Comparison of ENCODE assay signal across 8 cellular contexts in genomic region chr10:11823122-11823988, GRCh38. TPM values are rescaled to one million over a fixed set of nuclear protein-coding genes. Genes with fewer than 3 reads are reported as not detected.
A peak's percentile ranks its signal among the peaks of the same experiment; 100 is the strongest.
DNase-seq lines count a peak whose midpoint lies in the region; ATAC-seq, FAIRE-seq and TF ChIP-seq lines count a peak whose summit lies in the region.

PROSER2 (plus strand) TSS chr10:11823356; CDS start chr10:11852078, 28,722 bp downstream.

- H3K4me3 ChIP-seq in DND-41 (ENCODE audit: low read depth in 1 of 2, low read length in 2 of 2) (peak within 1 kb of the TSS in 1 of 2 experiments; percentile 50; a peak in 2 of 4 replicates), bronchial epithelial cell (ENCODE audit: low read depth, low read length) (peak within 1 kb of the TSS; percentile 86), keratinocyte (ENCODE audit: control insufficient read depth in 2 of 3, extremely low read depth in 1 of 3, insufficient read depth in 2 of 3, low read depth in 1 of 3, low read length in 3 of 3) (peak within 1 kb of the TSS; percentile 88 to 93 (median 92))

- peaks cover 10 to 16% (median 15%) of the 10 kb centered on the region in 3 donors for H3K4me1 Mint-ChIP-seq in T-cell

- CTCF ChIA-PET in T-cell (lab: Charles Lee) = no interaction called here

- H3K4me1 ChIP-seq in DND-41 (ENCODE audit: insufficient read depth, low read length) = peaks cover 13% of the 10 kb centered on the region
- H3K4me1 ChIP-seq in keratinocyte (ENCODE audit: control insufficient read depth, extremely low read depth, insufficient read depth, low read length) = peaks cover 24% of the 10 kb centered on the region

- H2AFZ ChIP-seq in DND-41 (ENCODE audit: low read depth, low read length) = peak within 1 kb of the TSS; percentile 45; the same call in 1 of the 2 replicates
- peak within 1 kb of the TSS; percentile 87 for H2AFZ ChIP-seq in keratinocyte (ENCODE audit: control insufficient read depth, low read length)

- peak within 1 kb of the TSS; percentile 66 to 81 (median 74) for H3K4me3 Mint-ChIP-seq in T-cell

- dilution Hi-C loops in keratinocyte (cut with MboI; ENCODE audit: extremely low pct_ligation_motif_present, low sequenced_read_pairs) = no loop called here

- peak; percentile 73 for ATAC-seq in DND-41 (ENCODE audit: insufficient read depth, low read depth)
- peak; percentile 52 for ATAC-seq in HG03066 (IDR thresholded peaks at IDR 0.05; ENCODE audit: low read depth, unreplicated experiment)
- peak; percentile 61 to 89 (median 83) for ATAC-seq in T-cell (replicated peaks in 1 of 4)
- ATAC-seq in HG02938 (IDR thresholded peaks at IDR 0.05; ENCODE audit: unreplicated experiment) = no peak

- H3K27me3 ChIP-seq in DND-41 (ENCODE audit: insufficient read depth, low read length, poor library complexity) = peaks cover 47% of the 10 kb centered on the region
- no peaks in the 10 kb centered on the region for H3K27me3 ChIP-seq in bronchial epithelial cell (ENCODE audit: control insufficient read depth, insufficient read depth, low read length)
- H3K27me3 ChIP-seq in keratinocyte (ENCODE audit: control insufficient read depth, extremely low read depth, insufficient read depth, low read length) = no peaks in the 10 kb centered on the region

- no peaks in the 10 kb centered on the region for H3K36me3 Mint-ChIP-seq in T-cell

- H3K9me3 ChIP-seq in DND-41 (ENCODE audit: insufficient read depth, low read length, severe bottlenecking) (no peaks in the 10 kb centered on the region), keratinocyte (ENCODE audit: control insufficient read depth, low read depth, low read length) (no peaks in the 10 kb centered on the region)

- POLR2A ChIA-PET in T-cell (lab: Charles Lee) = no interaction called here

- H3K36me3 ChIP-seq in DND-41 (ENCODE audit: insufficient read depth, low read length) = no peaks in the 10 kb centered on the region
- H3K36me3 ChIP-seq in bronchial epithelial cell (ENCODE audit: control insufficient read depth, insufficient read depth, low read length) = no peaks in the 10 kb centered on the region
- peaks cover 0 to 8% of the 10 kb centered on the region in 2 experiments for H3K36me3 ChIP-seq in keratinocyte (ENCODE audit: control insufficient read depth in 2 of 2, extremely low read depth in 1 of 2, insufficient read depth in 2 of 2, low read length in 2 of 2)

- H3K9ac ChIP-seq in DND-41 (ENCODE audit: low read depth, low read length) (peak within 1 kb of the TSS; percentile 26; the same call in 1 of the 2 replicates), keratinocyte (ENCODE audit: control insufficient read depth, extremely low read depth, insufficient read depth, low read length) (peak within 1 kb of the TSS; percentile 84)

- H4K20me1 ChIP-seq in DND-41 (ENCODE audit: insufficient read depth, low read length) (0 out of 2 replicates have a peak, but pooled peaks cover 2% of the 10 kb centered on the region), keratinocyte (ENCODE audit: control insufficient read depth, extremely low read depth, insufficient read depth, low read length) (peaks cover 11% of the 10 kb centered on the region)

- H3K27me3 Mint-ChIP-seq in T-cell = peaks cover 33 to 53% of the 10 kb centered on the region in 2 donors

- no peaks in the 10 kb centered on the region for H3K9me3 Mint-ChIP-seq in T-cell

- no peak for TF ChIP-seq CTCF in DND-41 (IDR thresholded peaks at IDR 0.05; ENCODE audit: borderline replicate concordance, extremely low read depth, low read length, poor library complexity, severe bottlenecking)
- TF ChIP-seq CTCF in bronchial epithelial cell (IDR thresholded peaks at IDR 0.05; ENCODE audit: insufficient read depth, low read length, severe bottlenecking) = no peak
- no peak for TF ChIP-seq CTCF in keratinocyte (optimal IDR thresholded peaks at IDR 0.05 in 1 of 3, IDR thresholded peaks at IDR 0.05 in 1 of 3, conservative IDR thresholded peaks at IDR 0.05 in 1 of 3; ENCODE audit: extremely low read depth in 1 of 3, insufficient read depth in 2 of 3, low read length in 3 of 3)

- H3K79me2 ChIP-seq in DND-41 (ENCODE audit: insufficient read depth, low read length) (no peaks in the 10 kb centered on the region), keratinocyte (ENCODE audit: control insufficient read depth, insufficient read depth, low read length) (peaks cover 51% of the 10 kb centered on the region)

- peak within 1 kb of the TSS in 1 of 2 donors; percentile 20 for H3K27ac Mint-ChIP-seq in T-cell

- no peak within 1 kb of the TSS for H3K27ac ChIP-seq in DND-41 (ENCODE audit: low read length)
- H3K27ac ChIP-seq in keratinocyte (ENCODE audit: control insufficient read depth, insufficient read depth, low read length) = peak within 1 kb of the TSS; percentile 65

- peak; percentile 22 for DNase-seq in DND-41
- DNase-seq in T-cell = peak in 27 of 34 experiments; percentile 2 to 51 (median 22)
- DNase-seq in bronchial epithelial cell (ENCODE audit: low read depth) = no peak
- no peak for DNase-seq in keratinocyte (ENCODE audit: low read depth, low spot score)
- peak; percentile 55 for DNase-seq in stimulated activated CD4-positive, alpha-beta T cell treated with anti-CD3 and anti-CD28 coated beads, Interleukin-4, amount 100 ng/mL, for 1 hour
- no peak for DNase-seq in NCI-H82 treated with DMSO at 0.1 percent for 48 hours (lab: John Stamatoyannopoulos, UW; ENCODE audit: unreplicated experiment)

- H3K4me2 ChIP-seq in DND-41 (ENCODE audit: insufficient read depth, low read length) = peak within 1 kb of the TSS; percentile 55
- H3K4me2 ChIP-seq in keratinocyte (ENCODE audit: control insufficient read depth, extremely low read depth, insufficient read depth, low read depth, low read length) = peak within 1 kb of the TSS; percentile 98

- FAIRE-seq in bronchial epithelial cell (lab: Jason Lieb, UNC) = no peak
- FAIRE-seq in keratinocyte (lab: Jason Lieb, UNC) = no peak

- H3K9me1 ChIP-seq in keratinocyte (ENCODE audit: control insufficient read depth, extremely low read depth, insufficient read depth, low read length) = peaks cover 4% of the 10 kb centered on the region

RNA-seq across cellular contexts. Expression of gene PROSER2, which starts in this region (rescaled TPM):
- total RNA-seq in T-cell = 1 to 10 TPM; 1.7 to 4.8 (median 4.0) TPM
- 20.8 and 27.8 TPM in 2 replicates for total RNA-seq in bronchial epithelial cell
- polyA plus RNA-seq in keratinocyte = 7.3 to 13.0 TPM (median 10.2 TPM) in 3 replicates
- 14.9 TPM for polyA plus RNA-seq in keratinocyte (2011; ENCODE audit: low read depth)
- polyA plus RNA-seq in keratinocyte (2011; cell fraction: cytosol; rRNA removed) = 6.2 and 10.5 TPM in 2 replicates
- 11.8 and 14.4 TPM in 2 replicates for polyA plus RNA-seq in keratinocyte (2011; cell fraction: nucleus; rRNA removed)
- 12.9 and 25.7 TPM in 2 replicates for polyA plus RNA-seq in keratinocyte (2012; ENCODE audit: low replicate concordance)
- polyA minus RNA-seq in keratinocyte = 4.8 to 20.4 TPM (median 6.0 TPM) in 3 replicates
- 16.3 TPM for polyA minus RNA-seq in keratinocyte (2011; cell fraction: cytosol; rRNA and poly(A)+ RNA removed)
- polyA minus RNA-seq in keratinocyte (2011; cell fraction: nucleus; rRNA and poly(A)+ RNA removed) = 7.8 and 14.4 TPM in 2 replicates

Comparison
In these comparisons a context has a peak if more than half of its experiments do, and no peak if none do; other contexts are left out.
1. DNase-seq: peak in DND-41 (single experiment), T-cell (27 of 34) and stimulated activated CD4-positive, alpha-beta T cell treated with anti-CD3 and anti-CD28 coated beads, Interleukin-4, amount 100 ng/mL, for 1 hour (single experiment); none in bronchial epithelial cell (single experiment), keratinocyte (single experiment) and NCI-H82 treated with DMSO at 0.1 percent for 48 hours (single experiment).